Comparison of ENCODE assay signal across 11 cellular contexts in the genomic region with DNA sequence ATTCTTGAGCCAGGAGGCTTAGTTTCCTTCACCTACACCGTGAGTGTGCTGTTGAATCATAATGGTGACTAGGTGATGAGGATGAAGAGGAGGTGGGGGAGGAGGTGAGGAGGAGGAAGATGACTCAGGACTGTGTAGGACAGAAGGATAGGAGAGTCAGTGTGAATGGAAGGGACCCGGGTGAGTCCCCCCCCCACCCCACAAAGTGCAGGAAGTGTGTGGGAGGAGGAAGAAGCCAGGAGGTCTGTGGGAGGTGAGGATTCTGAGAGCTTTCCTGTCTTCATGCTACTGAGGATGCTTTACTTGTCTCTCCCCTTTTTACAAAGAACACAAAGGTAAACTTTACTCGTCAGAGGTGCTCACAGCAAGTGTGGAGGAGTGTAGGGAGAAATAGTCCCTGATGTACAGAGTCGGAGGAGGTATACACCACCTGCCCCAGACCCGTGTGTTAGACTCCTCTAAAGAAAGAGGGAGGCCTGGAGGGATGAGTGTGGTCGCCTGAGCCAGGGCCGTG. TPM values are rescaled to one million over a fixed set of nuclear protein-coding genes. Genes with fewer than 3 reads are reported as not detected.
DNase-seq lines count a peak whose midpoint lies in the region; ATAC-seq, FAIRE-seq and TF ChIP-seq lines count a peak whose summit lies in the region.
"Had no signal": no experiment of that assay in that cellular context is flagged by ENCODE, and none has a peak within 500 bp of the region (broad histone marks: within the 10 kb centered on the region; RNA-seq: fewer than 3 reads in every experiment).

No MANE protein-coding gene starts in this region.

- no peaks in the 10 kb centered on the region for H3K27me3 ChIP-seq in MG63
- H3K27me3 ChIP-seq in neuron (ENCODE audit: insufficient read depth, low read length): no peaks in the 10 kb centered on the region
- peaks cover 0 to 30% (median 0%) of the 10 kb centered on the region in 7 donors for H3K27me3 ChIP-seq in heart right ventricle
- no peaks in the 10 kb centered on the region for H3K27me3 ChIP-seq in uterus

- H3K4me3 ChIP-seq in MG63 (no peak overlapping the region), neuron (ENCODE audit: low read length) (peak overlapping the region; percentile 84), heart right ventricle (no peak overlapping the region), uterus (no peak overlapping the region)

- no peak for FAIRE-seq in GM19239 (lab: Jason Lieb, UNC)

- no peaks in the 10 kb centered on the region for H3K27me3 Mint-ChIP-seq in activated naive CD4-positive, alpha-beta T cell treated with anti-CD3 and anti-CD28 coated beads, Interleukin-2, amount 50 U/mL, for 24 hours

- peak; percentile 84 for DNase-seq in A172 (ENCODE audit: low spot score)
- DNase-seq in MG63: peak; percentile 70
- DNase-seq in heart right ventricle: no peak
- no peak for DNase-seq in uterus
- no peak for DNase-seq in NCI-H446 (lab: John Stamatoyannopoulos, UW)
- DNase-seq in GM19239 (ENCODE audit: insufficient read length, low spot score): no peak
- DNase-seq: NCI-H1048, RPMI8226 had no signal

- no peak overlapping the region for H2AFZ ChIP-seq in neuron (ENCODE audit: low read depth, low read length)

- H3K27ac ChIP-seq in heart right ventricle (no peak overlapping the region), uterus (no peak overlapping the region)

- TF ChIP-seq POLR2A in uterus (IDR thresholded peaks at IDR 0.05): no peak

- H3K36me3 Mint-ChIP-seq in activated naive CD4-positive, alpha-beta T cell treated with anti-CD3 and anti-CD28 coated beads, Interleukin-2, amount 50 U/mL, for 24 hours: no peaks in the 10 kb centered on the region

- H3K4me1 Mint-ChIP-seq in activated naive CD4-positive, alpha-beta T cell treated with anti-CD3 and anti-CD28 coated beads, Interleukin-2, amount 50 U/mL, for 24 hours: peaks cover 64% of the 10 kb centered on the region

- peaks cover 52% of the 10 kb centered on the region for H3K4me1 ChIP-seq in neuron (ENCODE audit: insufficient read depth, low read length)
- H3K4me1 ChIP-seq in heart right ventricle: peaks cover 0 to 23% (median 14%) of the 10 kb centered on the region in 9 donors
- H3K4me1 ChIP-seq in uterus: peaks cover 0 to 4% of the 10 kb centered on the region in 2 donors

- WGBS in heart right ventricle, 2 donors: 77 to 78% methylated on average over 7 of the region's 7 CpGs

- H3K9me3 Mint-ChIP-seq in activated naive CD4-positive, alpha-beta T cell treated with anti-CD3 and anti-CD28 coated beads, Interleukin-2, amount 50 U/mL, for 24 hours: no peaks in the 10 kb centered on the region

- peak overlapping the region; percentile 67 for H3K4me3 Mint-ChIP-seq in activated naive CD4-positive, alpha-beta T cell treated with anti-CD3 and anti-CD28 coated beads, Interleukin-2, amount 50 U/mL, for 24 hours

- H3K36me3 ChIP-seq in MG63 (no peaks in the 10 kb centered on the region), neuron (ENCODE audit: insufficient read depth, low read length) (peaks cover 68% of the 10 kb centered on the region), heart right ventricle (no peaks in the 10 kb centered on the region), uterus (no peaks in the 10 kb centered on the region)

- H3K27ac Mint-ChIP-seq in activated naive CD4-positive, alpha-beta T cell treated with anti-CD3 and anti-CD28 coated beads, Interleukin-2, amount 50 U/mL, for 24 hours: peak overlapping the region; percentile 95

- H3K9me3 ChIP-seq in MG63 (no peaks in the 10 kb centered on the region), neuron (ENCODE audit: low read length) (no peaks in the 10 kb centered on the region), heart right ventricle (no peaks in the 10 kb centered on the region), uterus (no peaks in the 10 kb centered on the region)

- intact Hi-C loops in heart right ventricle (cut with DNase I): no loop called here
- intact Hi-C loops in uterus (cut with DNase I; ENCODE audit: low total_unique reads): no loop called here

- no peak for ATAC-seq in heart right ventricle

- TF ChIP-seq CTCF in heart right ventricle (IDR thresholded peaks at IDR 0.05) (no peak), uterus (IDR thresholded peaks at IDR 0.05) (no peak)

RNA-seq across cellular contexts. Expression of a gene that starts 3.8 kb away (rescaled TPM):
- not detected in 2 replicates for total RNA-seq in A172 (2014; rRNA removed; shearing (Covaris generic))
- total RNA-seq in MG63 (2014; rRNA removed; shearing (Covaris generic); ENCODE audit: low replicate concordance): not detected in 2 replicates
- total RNA-seq in heart right ventricle (1 to 10 TPM in 2 of 10 donors, under 1 TPM in 5, not detected in 3; 0.36 to 1.1 (median 0.58) TPM), uterus (10 to 100 TPM in 1 of 4 donors, under 1 TPM in 1, not detected in 2; 0.48 to 11.2 TPM)
- polyA plus RNA-seq in heart right ventricle: under 1 TPM; 0.10 to 0.66 TPM
- total RNA-seq: posterior vena cava had no signal

RNA-seq across cellular contexts. Expression of a gene that starts 23.7 kb away (rescaled TPM):
- 71.4 and 91.0 TPM in 2 replicates for total RNA-seq in A172 (2014; rRNA removed; shearing (Covaris generic))
- 40.1 and 78.2 TPM in 2 replicates for total RNA-seq in MG63 (2014; rRNA removed; shearing (Covaris generic); ENCODE audit: low replicate concordance)
- total RNA-seq in heart right ventricle: 10 to 100 TPM; 42.5 to 57.8 (median 50.1) TPM
- polyA plus RNA-seq in heart right ventricle: 10 to 100 TPM; 10.5 to 51.1 TPM
- total RNA-seq in uterus: 10 to 100 TPM; 25.6 to 74.1 (median 35.8) TPM

RNA-seq across cellular contexts. Expression of a gene that starts 32.0 kb away (rescaled TPM):
- total RNA-seq in A172 (2014; rRNA removed; shearing (Covaris generic)): 0.16 TPM in 1 of 2 replicates, not detected in the other
- not detected in 2 replicates for total RNA-seq in MG63 (2014; rRNA removed; shearing (Covaris generic); ENCODE audit: low replicate concordance)
- total RNA-seq in heart right ventricle: not detected
- not detected for polyA plus RNA-seq in heart right ventricle
- total RNA-seq in uterus: not detected
- total RNA-seq: posterior vena cava had no signal

Comparison
In these comparisons a context has a peak if more than half of its experiments do, and no peak if none do; other contexts are left out.
1. DNase-seq: peak in A172 (single experiment) and MG63 (single experiment); none in heart right ventricle (0 of 2), uterus (0 of 2), NCI-H446 (0 of 2) and GM19239 (single experiment).